In the genomic region with DNA sequence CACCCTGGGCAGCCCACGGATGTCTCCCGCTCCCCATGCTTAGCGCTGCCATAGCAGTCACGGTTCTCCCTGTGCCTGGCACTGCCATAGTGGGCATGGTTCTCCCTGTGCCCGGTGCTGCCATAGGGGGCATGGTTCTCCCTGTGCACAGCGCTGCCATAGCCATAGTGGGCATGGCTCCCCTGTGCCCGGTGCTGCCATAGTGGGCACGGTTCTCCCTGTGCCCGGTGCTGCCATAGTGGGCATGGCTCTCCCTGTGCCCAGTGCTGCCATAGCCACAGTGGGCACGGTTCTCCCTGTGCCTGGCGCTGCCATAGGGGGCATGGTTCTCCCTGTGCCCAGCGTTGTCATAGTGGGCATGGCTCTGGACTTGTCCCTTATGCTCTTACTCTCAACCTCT, we compare ENCODE assay signal across 2 cellular contexts.
TF ChIP-seq lines count a peak whose summit lies in the region.

No MANE protein-coding gene starts in this region.

TF ChIP-seq in SK-N-SH, 30 proteins besides CTCF, POLR2A, EP300 and RAD21:
- no peak for TF ChIP-seq JUND (IDR thresholded peaks at IDR 0.05)
- TF ChIP-seq FOSL2 (IDR thresholded peaks at IDR 0.05; ENCODE audit: borderline replicate concordance, low read depth), result no peak
- TF ChIP-seq, protein P1, sequence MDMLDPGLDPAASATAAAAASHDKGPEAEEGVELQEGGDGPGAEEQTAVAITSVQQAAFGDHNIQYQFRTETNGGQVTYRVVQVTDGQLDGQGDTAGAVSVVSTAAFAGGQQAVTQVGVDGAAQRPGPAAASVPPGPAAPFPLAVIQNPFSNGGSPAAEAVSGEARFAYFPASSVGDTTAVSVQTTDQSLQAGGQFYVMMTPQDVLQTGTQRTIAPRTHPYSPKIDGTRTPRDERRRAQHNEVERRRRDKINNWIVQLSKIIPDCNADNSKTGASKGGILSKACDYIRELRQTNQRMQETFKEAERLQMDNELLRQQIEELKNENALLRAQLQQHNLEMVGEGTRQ (IDR thresholded peaks at IDR 0.05; ENCODE audit: borderline replicate concordance, low read depth, low read length), result no peak
- TF ChIP-seq SIN3A (IDR thresholded peaks at IDR 0.05; ENCODE audit: borderline replicate concordance, low read depth, low read length), result no peak
- TF ChIP-seq CHD2 (IDR thresholded peaks at IDR 0.05; ENCODE audit: low read length, partially characterized antibody), result no peak
- no peak for TF ChIP-seq YY1 (IDR thresholded peaks at IDR 0.05; ENCODE audit: low read depth)
- no peak for TF ChIP-seq POLR2AphosphoS5 (IDR thresholded peaks at IDR 0.05; ENCODE audit: low read depth, low read length)
- TF ChIP-seq, protein P2, sequence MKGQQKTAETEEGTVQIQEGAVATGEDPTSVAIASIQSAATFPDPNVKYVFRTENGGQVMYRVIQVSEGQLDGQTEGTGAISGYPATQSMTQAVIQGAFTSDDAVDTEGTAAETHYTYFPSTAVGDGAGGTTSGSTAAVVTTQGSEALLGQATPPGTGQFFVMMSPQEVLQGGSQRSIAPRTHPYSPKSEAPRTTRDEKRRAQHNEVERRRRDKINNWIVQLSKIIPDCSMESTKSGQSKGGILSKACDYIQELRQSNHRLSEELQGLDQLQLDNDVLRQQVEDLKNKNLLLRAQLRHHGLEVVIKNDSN (IDR thresholded peaks at IDR 0.05; ENCODE audit: borderline replicate concordance, low read depth), result no peak
- TF ChIP-seq, protein P3, sequence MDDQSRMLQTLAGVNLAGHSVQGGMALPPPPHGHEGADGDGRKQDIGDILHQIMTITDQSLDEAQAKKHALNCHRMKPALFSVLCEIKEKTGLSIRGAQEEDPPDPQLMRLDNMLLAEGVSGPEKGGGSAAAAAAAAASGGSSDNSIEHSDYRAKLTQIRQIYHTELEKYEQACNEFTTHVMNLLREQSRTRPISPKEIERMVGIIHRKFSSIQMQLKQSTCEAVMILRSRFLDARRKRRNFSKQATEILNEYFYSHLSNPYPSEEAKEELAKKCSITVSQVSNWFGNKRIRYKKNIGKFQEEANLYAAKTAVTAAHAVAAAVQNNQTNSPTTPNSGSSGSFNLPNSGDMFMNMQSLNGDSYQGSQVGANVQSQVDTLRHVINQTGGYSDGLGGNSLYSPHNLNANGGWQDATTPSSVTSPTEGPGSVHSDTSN (IDR thresholded peaks at IDR 0.05), result no peak
- TF ChIP-seq TEAD4 (IDR thresholded peaks at IDR 0.05; ENCODE audit: borderline replicate concordance, insufficient read depth), result no peak
- TF ChIP-seq FOXM1 (IDR thresholded peaks at IDR 0.05; ENCODE audit: low read depth), result no peak
- TF ChIP-seq, protein P4, sequence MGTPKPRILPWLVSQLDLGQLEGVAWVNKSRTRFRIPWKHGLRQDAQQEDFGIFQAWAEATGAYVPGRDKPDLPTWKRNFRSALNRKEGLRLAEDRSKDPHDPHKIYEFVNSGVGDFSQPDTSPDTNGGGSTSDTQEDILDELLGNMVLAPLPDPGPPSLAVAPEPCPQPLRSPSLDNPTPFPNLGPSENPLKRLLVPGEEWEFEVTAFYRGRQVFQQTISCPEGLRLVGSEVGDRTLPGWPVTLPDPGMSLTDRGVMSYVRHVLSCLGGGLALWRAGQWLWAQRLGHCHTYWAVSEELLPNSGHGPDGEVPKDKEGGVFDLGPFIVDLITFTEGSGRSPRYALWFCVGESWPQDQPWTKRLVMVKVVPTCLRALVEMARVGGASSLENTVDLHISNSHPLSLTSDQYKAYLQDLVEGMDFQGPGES (IDR thresholded peaks at IDR 0.05; ENCODE audit: low read depth, low read length), result no peak
- TF ChIP-seq TAF1 (IDR thresholded peaks at IDR 0.05; ENCODE audit: borderline replicate concordance, low read depth, low read length), result no peak
- TF ChIP-seq, protein P5, sequence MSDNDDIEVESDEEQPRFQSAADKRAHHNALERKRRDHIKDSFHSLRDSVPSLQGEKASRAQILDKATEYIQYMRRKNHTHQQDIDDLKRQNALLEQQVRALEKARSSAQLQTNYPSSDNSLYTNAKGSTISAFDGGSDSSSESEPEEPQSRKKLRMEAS (IDR thresholded peaks at IDR 0.05; ENCODE audit: low read depth), result no peak
- no peak for TF ChIP-seq ELF1 (IDR thresholded peaks at IDR 0.05)
- TF ChIP-seq MXI1 (IDR thresholded peaks at IDR 0.05; ENCODE audit: low read depth, low read length), result no peak
- TF ChIP-seq FOXJ3 (CRISPR knock-in tag; IDR thresholded peaks at IDR 0.05), result no peak
- TF ChIP-seq NFIC (IDR thresholded peaks at IDR 0.05; ENCODE audit: borderline replicate concordance), result no peak
- TF ChIP-seq RCOR1 (IDR thresholded peaks at IDR 0.05; ENCODE audit: low read length), result no peak
- no peak for TF ChIP-seq SMC3 (IDR thresholded peaks at IDR 0.05; ENCODE audit: low read depth, low read length)

TF ChIP-seq in H1, 55 proteins besides CTCF, POLR2A, EP300 and RAD21:
- TF ChIP-seq ZNF274 (IDR thresholded peaks at IDR 0.05; ENCODE audit: borderline replicate concordance, extremely low read depth, low read length) (no peak), TAF7 (optimal IDR thresholded peaks at IDR 0.05; ENCODE audit: borderline replicate concordance, low read depth, low read length) (no peak), GABPA (IDR thresholded peaks at IDR 0.05; ENCODE audit: borderline replicate concordance, insufficient read depth, low read length) (no peak), KDM4A (IDR thresholded peaks at IDR 0.05; ENCODE audit: low read depth, low read length, severe bottlenecking) (no peak), SIX5 (IDR thresholded peaks at IDR 0.05; ENCODE audit: low read depth, low read length) (no peak), ASH2L (IDR thresholded peaks at IDR 0.05; ENCODE audit: low read length) (no peak), TBP (IDR thresholded peaks at IDR 0.05; ENCODE audit: low read depth, low read length) (no peak), CHD1 (IDR thresholded peaks at IDR 0.05; ENCODE audit: low read depth, low read length) (no peak)
- TF ChIP-seq, protein P6, sequence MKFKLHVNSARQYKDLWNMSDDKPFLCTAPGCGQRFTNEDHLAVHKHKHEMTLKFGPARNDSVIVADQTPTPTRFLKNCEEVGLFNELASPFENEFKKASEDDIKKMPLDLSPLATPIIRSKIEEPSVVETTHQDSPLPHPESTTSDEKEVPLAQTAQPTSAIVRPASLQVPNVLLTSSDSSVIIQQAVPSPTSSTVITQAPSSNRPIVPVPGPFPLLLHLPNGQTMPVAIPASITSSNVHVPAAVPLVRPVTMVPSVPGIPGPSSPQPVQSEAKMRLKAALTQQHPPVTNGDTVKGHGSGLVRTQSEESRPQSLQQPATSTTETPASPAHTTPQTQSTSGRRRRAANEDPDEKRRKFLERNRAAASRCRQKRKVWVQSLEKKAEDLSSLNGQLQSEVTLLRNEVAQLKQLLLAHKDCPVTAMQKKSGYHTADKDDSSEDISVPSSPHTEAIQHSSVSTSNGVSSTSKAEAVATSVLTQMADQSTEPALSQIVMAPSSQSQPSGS (IDR thresholded peaks at IDR 0.05; ENCODE audit: low read length), result no peak
